Comparison of ENCODE assay signal across 1 cellular context in genomic region chr11:20200331-20200955, GRCh38.
TF ChIP-seq lines count a peak whose summit lies in the region.

No MANE protein-coding gene starts in this region.

TF ChIP-seq in H1, 55 proteins besides CTCF, POLR2A, EP300 and RAD21:
- TF ChIP-seq EZH2 (IDR thresholded peaks at IDR 0.05; ENCODE audit: low read depth, low read length, severe bottlenecking), result peak; percentile 54
